12 cellular contexts compared by ENCODE assay signal in genomic region chr3:167978071-167978470, GRCh38.
DNase-seq lines count a peak whose midpoint lies in the region; ATAC-seq, FAIRE-seq and TF ChIP-seq lines count a peak whose summit lies in the region.
"Had no signal": no experiment of that assay in that cellular context is flagged by ENCODE, and none has a peak within 500 bp of the region (broad histone marks: within the 10 kb centered on the region; RNA-seq: fewer than 3 reads in every experiment).

No MANE protein-coding gene starts in this region.

- no peak overlapping the region for H3K4ac ChIP-seq in H1 (replicated peaks; ENCODE audit: insufficient read length, low read depth, low read length)

- POLR2A ChIA-PET in H1 (lab: Charles Lee; ENCODE audit: partially characterized antibody) = no interaction called here

- TF ChIP-seq CTCF in BE2C (IDR thresholded peaks at IDR 0.05; ENCODE audit: low read depth, low read length) (no peak), H1 (IDR thresholded peaks at IDR 0.05; ENCODE audit: control extremely low read depth in 1 of 3, insufficient read depth in 1 of 3, low read depth in 1 of 3, low read length in 3 of 3) (no peak), lower leg skin (IDR thresholded peaks at IDR 0.05) (no peak), gastrocnemius medialis (IDR thresholded peaks at IDR 0.05 in 4 of 5, conservative IDR thresholded peaks at IDR 0.05 in 1 of 5) (no peak)

- H2AFZ ChIP-seq in H1 (ENCODE audit: low read length) = peak overlapping the region; percentile 21; the same call in 1 of the 2 replicates

- H3K4me3 ChIP-seq in BE2C (ENCODE audit: low read depth, low read length) (no peak overlapping the region), H1 (ENCODE audit: extremely low read depth in 1 of 4, insufficient read depth in 2 of 4, low read depth in 3 of 4, low read length in 4 of 4) (no peak overlapping the region), lower leg skin (ENCODE audit: low read depth, poor library complexity, severe bottlenecking) (no peak overlapping the region), gastrocnemius medialis (no peak overlapping the region)
- H3K4me3 ChIP-seq: heart right ventricle had no signal

- no peak for TF ChIP-seq RAD21 in H1 (IDR thresholded peaks at IDR 0.05 in 1 of 2, conservative IDR thresholded peaks at IDR 0.05 in 1 of 2; ENCODE audit: low read depth in 2 of 2, low read length in 2 of 2)

- no peak overlapping the region for H2BK5ac ChIP-seq in H1 (ENCODE audit: low read depth, low read length)

- no peaks in the 10 kb centered on the region for H3K79me2 ChIP-seq in H1 (ENCODE audit: control insufficient read depth in 1 of 2, insufficient read depth in 2 of 2, low read length in 2 of 2)

- no peak overlapping the region for H3K9ac ChIP-seq in H1 (replicated peaks in 1 of 4; ENCODE audit: extremely low read depth in 1 of 4, low read depth in 3 of 4, low read length in 3 of 4)

- H4K20me1 ChIP-seq in H1 (replicated peaks in 1 of 2; ENCODE audit: control insufficient read depth in 1 of 2, insufficient read depth in 2 of 2, low read length in 2 of 2) = no peaks in the 10 kb centered on the region

- no peaks in the 10 kb centered on the region; the same call in 1 of the 2 replicates for H3K4me1 ChIP-seq in BE2C
- H3K4me1 ChIP-seq in H1 (replicated peaks in 1 of 4; ENCODE audit: control insufficient read depth in 3 of 4, insufficient read depth in 4 of 4, low read length in 3 of 4) = no peaks in the 10 kb centered on the region
- H3K4me1 ChIP-seq in gastrocnemius medialis = no peaks in the 10 kb centered on the region
- H3K4me1 ChIP-seq: heart right ventricle had no signal

- H4K5ac ChIP-seq in H1 (ENCODE audit: insufficient read length, low read depth, low read length) = no peak overlapping the region

- H4K91ac ChIP-seq in H1 (replicated peaks; ENCODE audit: insufficient read length, low read length) = no peak overlapping the region

- H4K8ac ChIP-seq in H1 (ENCODE audit: extremely low read depth, insufficient read depth, low read length) = no peak overlapping the region

- TF ChIP-seq POLR2A in H1 (IDR thresholded peaks at IDR 0.05; ENCODE audit: control extremely low read depth in 1 of 2, low read depth in 2 of 2, low read length in 2 of 2) (no peak), lower leg skin (IDR thresholded peaks at IDR 0.05) (no peak), gastrocnemius medialis (IDR thresholded peaks at IDR 0.05) (no peak)

- H2AK5ac ChIP-seq in H1 (ENCODE audit: low read depth, low read length) = no peak overlapping the region

- H2BK120ac ChIP-seq in H1 (replicated peaks; ENCODE audit: low read depth, low read length) = no peak overlapping the region

- no peak for ATAC-seq in gastrocnemius medialis
- ATAC-seq: activated T-cell treated with anti-CD3 and anti-CD28 coated beads, Interleukin-2, amount 50 U/mL, for 72 hours; heart right ventricle; left ventricle myocardium superior had no signal

- no peak overlapping the region for H2BK20ac ChIP-seq in H1 (ENCODE audit: low read length)

- no peak overlapping the region for H3K23ac ChIP-seq in H1 (ENCODE audit: insufficient read length)

- no peak overlapping the region for H3K18ac ChIP-seq in H1 (ENCODE audit: extremely low read depth, low read length)

- H2BK15ac ChIP-seq in H1 (ENCODE audit: low read length) = no peak overlapping the region

- H3K56ac ChIP-seq in H1 (replicated peaks; ENCODE audit: insufficient read length, low read depth, low read length) = no peak overlapping the region

- no peak overlapping the region for H3K14ac ChIP-seq in H1 (ENCODE audit: insufficient read length)

- DNase-seq in BE2C (peak; percentile 17), KBM-7 (peak; percentile 3), OCI-M1 (lab: John Stamatoyannopoulos, UW) (peak; percentile 82), H1 (ENCODE audit: low read depth in 1 of 2, low spot score in 2 of 2) (no peak), kidney tubule cell (ENCODE audit: low spot score) (no peak), lower leg skin (ENCODE audit: low spot score in 2 of 2) (no peak), gastrocnemius medialis (no peak), medulla oblongata (ENCODE audit: extremely low spot score) (no peak)
- DNase-seq: activated T-cell treated with anti-CD3 and anti-CD28 coated beads, Interleukin-2, amount 50 U/mL, for 72 hours; heart right ventricle; left ventricle myocardium superior; nucleus accumbens had no signal

- H3K79me1 ChIP-seq in H1 (ENCODE audit: low read depth, low read length) = no peaks in the 10 kb centered on the region

- peaks cover 4% of the 10 kb centered on the region for H3K27me3 ChIP-seq in BE2C
- H3K27me3 ChIP-seq in H1 (replicated peaks in 1 of 4; ENCODE audit: control insufficient read depth in 3 of 4, extremely low read depth in 1 of 4, insufficient read depth in 3 of 4, low read length in 3 of 4) = no peaks in the 10 kb centered on the region
- H3K27me3 ChIP-seq in gastrocnemius medialis = no peaks in the 10 kb centered on the region
- H3K27me3 ChIP-seq: heart right ventricle had no signal

- in situ Hi-C loops in KBM-7 (cut with MboI; ENCODE audit: low pct_unique_long_range_greater_than_20kb, low sequenced_read_pairs) = no loop called here
- in situ Hi-C loops in gastrocnemius medialis (cut with MboI; ENCODE audit: low sequenced_read_pairs in 4 of 4) = no loop called here

- H3K9me3 ChIP-seq in BE2C = no peaks in the 10 kb centered on the region
- H3K9me3 ChIP-seq in H1 (ENCODE audit: insufficient read depth in 2 of 2, low read depth in 1 of 2, low read length in 1 of 2) = no peaks in the 10 kb centered on the region
- no peaks in the 10 kb centered on the region for H3K9me3 ChIP-seq in gastrocnemius medialis
- H3K9me3 ChIP-seq: heart right ventricle had no signal

- no peaks in the 10 kb centered on the region for H3K23me2 ChIP-seq in H1 (ENCODE audit: low read depth, low read length)

- H2BK12ac ChIP-seq in H1 (ENCODE audit: low read depth, low read length) = no peak overlapping the region

- no peaks in the 10 kb centered on the region for H3K36me3 ChIP-seq in BE2C
- no peaks in the 10 kb centered on the region for H3K36me3 ChIP-seq in H1 (ENCODE audit: control insufficient read depth in 2 of 4, insufficient read depth in 4 of 4, low read length in 3 of 4)
- H3K36me3 ChIP-seq in gastrocnemius medialis = no peaks in the 10 kb centered on the region
- H3K36me3 ChIP-seq: heart right ventricle had no signal

- TF ChIP-seq EP300 in H1 (IDR thresholded peaks at IDR 0.05; ENCODE audit: borderline replicate concordance in 1 of 2, low read depth in 2 of 2, low read length in 2 of 2) = no peak

- intact Hi-C loops in lower leg skin (cut with DNase I; ENCODE audit: low total_unique reads) = no loop called here
- intact Hi-C loops in gastrocnemius medialis (cut with DNase I; ENCODE audit: low total_unique reads) = no loop called here

- CTCF ChIA-PET in H1 (lab: Charles Lee; ENCODE audit: partially characterized antibody) = no interaction called here

- FAIRE-seq in H1 (lab: Jason Lieb, UNC) = no peak

- 89% methylated on average over 3 of the region's 3 CpGs; no CpG with 5 or more reads in 1 of the 2 experiments for whole genome bisulfite sequencing in H1 (ENCODE audit: extremely low coverage in 1 of 2, insufficient coverage in 1 of 2, insufficient read length in 1 of 2, insufficient replicate concordance in 2 of 2, low coverage in 1 of 2, low lambda C conversion rate in 2 of 2, missing lambda C conversion rate in 1 of 2), 2 experiments
- WGBS in lower leg skin, 2 donors = 68 to 84% methylated on average over 3 of the region's 3 CpGs

- no peak overlapping the region for H3K4me2 ChIP-seq in H1 (ENCODE audit: insufficient read depth in 1 of 2, low read depth in 2 of 2, low read length in 2 of 2)

- H3K27ac ChIP-seq in H1 (ENCODE audit: low read depth, low read length) (no peak overlapping the region), gastrocnemius medialis (no peak overlapping the region)
- H3K27ac ChIP-seq: heart right ventricle had no signal

TF ChIP-seq in H1, 55 proteins besides CTCF, POLR2A, EP300 and RAD21:
- TF ChIP-seq SP1 (IDR thresholded peaks at IDR 0.05; ENCODE audit: low read depth, low read length) = no peak
- TF ChIP-seq GTF2F1 (IDR thresholded peaks at IDR 0.05; ENCODE audit: borderline replicate concordance, low read depth, low read length) = no peak
- TF ChIP-seq SIN3A (conservative IDR thresholded peaks at IDR 0.05 in 1 of 2, IDR thresholded peaks at IDR 0.05 in 1 of 2; ENCODE audit: low read depth in 1 of 2, low read length in 2 of 2) = no peak
- TF ChIP-seq KDM4A (IDR thresholded peaks at IDR 0.05; ENCODE audit: low read depth, low read length, severe bottlenecking) = no peak
- TF ChIP-seq YY1 (IDR thresholded peaks at IDR 0.05; ENCODE audit: low read depth, low read length) = no peak
- TF ChIP-seq RNF2 (IDR thresholded peaks at IDR 0.05; ENCODE audit: borderline replicate concordance, low read depth, low read length, missing control alignments, poor library complexity, severe bottlenecking) = no peak
- TF ChIP-seq SUZ12 (IDR thresholded peaks at IDR 0.05; ENCODE audit: low read length) = no peak
- no peak for TF ChIP-seq ZNF274 (IDR thresholded peaks at IDR 0.05; ENCODE audit: borderline replicate concordance, extremely low read depth, low read length)
- TF ChIP-seq KDM5A (IDR thresholded peaks at IDR 0.05; ENCODE audit: low read length) = no peak
- TF ChIP-seq, protein P1, sequence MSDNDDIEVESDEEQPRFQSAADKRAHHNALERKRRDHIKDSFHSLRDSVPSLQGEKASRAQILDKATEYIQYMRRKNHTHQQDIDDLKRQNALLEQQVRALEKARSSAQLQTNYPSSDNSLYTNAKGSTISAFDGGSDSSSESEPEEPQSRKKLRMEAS (IDR thresholded peaks at IDR 0.05) = no peak
- no peak for TF ChIP-seq CREB1 (IDR thresholded peaks at IDR 0.05)
TF ChIP-seq in H1: peak in this region for 0.

Comparison
In these comparisons a context has a peak if more than half of its experiments do, and no peak if none do; other contexts are left out.
1. DNase-seq: peak in BE2C (single experiment), KBM-7 (single experiment) and OCI-M1 (single experiment); none in H1 (0 of 2), kidney tubule cell (single experiment), lower leg skin (0 of 2), gastrocnemius medialis (0 of 2) and medulla oblongata (single experiment).